ENCODE assay signal across 8 cellular contexts in genomic region chr17:82333279-82334171, GRCh38. TPM values are rescaled to one million over a fixed set of nuclear protein-coding genes. Genes with fewer than 3 reads are reported as not detected.
DNase-seq lines count a peak whose midpoint lies in the region; ATAC-seq and TF ChIP-seq lines count a peak whose summit lies in the region.

TSS of gene SECTM1 (minus strand) at chr17:82333766. CDS start at chr17:82327240, 6,526 bp downstream.

- peaks cover 100% of the 10 kb centered on the region for H3K4me1 ChIP-seq in BLaER1
- H3K4me1 ChIP-seq in breast epithelium, result peaks cover 5 to 15% of the 10 kb centered on the region in 2 donors
- peaks cover 8 to 43% (median 27%) of the 10 kb centered on the region in 4 donors for H3K4me1 ChIP-seq in liver (ENCODE audit: control insufficient read depth in 4 of 4, insufficient read depth in 4 of 4, low read length in 3 of 4)
- peaks cover 23% of the 10 kb centered on the region for H3K4me1 ChIP-seq in thymus (ENCODE audit: control insufficient read depth, insufficient read depth, low read length)

- peak; percentile 59 for DNase-seq in MG63
- DNase-seq in breast epithelium (ENCODE audit: low spot score in 2 of 2), result peak; percentile 57 to 84
- no peak for DNase-seq in AML-193 (lab: John Stamatoyannopoulos, UW)

- peak within 1 kb of the TSS; percentile 97 for H3K4me2 ChIP-seq in BLaER1

- peaks cover 34% of the 10 kb centered on the region for H4K20me1 ChIP-seq in BLaER1

- H3K27me3 ChIP-seq in BLaER1 (peaks cover 48% of the 10 kb centered on the region), MG63 (no peaks in the 10 kb centered on the region), breast epithelium (no peaks in the 10 kb centered on the region), liver (ENCODE audit: control insufficient read depth in 4 of 4, insufficient read depth in 4 of 4, low read length in 3 of 4) (no peaks in the 10 kb centered on the region), thymus (ENCODE audit: control insufficient read depth, insufficient read depth) (peaks cover 28% of the 10 kb centered on the region)

- H3K36me3 ChIP-seq in BLaER1 (no peaks in the 10 kb centered on the region), MG63 (no peaks in the 10 kb centered on the region), breast epithelium (no peaks in the 10 kb centered on the region), liver (ENCODE audit: control insufficient read depth in 4 of 4, insufficient read depth in 3 of 4, low read depth in 1 of 4, low read length in 3 of 4) (no peaks in the 10 kb centered on the region), thymus (ENCODE audit: control insufficient read depth, insufficient read depth) (no peaks in the 10 kb centered on the region)

- H3K9ac ChIP-seq in BLaER1 (0 out of 2 replicates have a peak within 1 kb of the TSS, but pooled peaks have one; percentile 53), liver (ENCODE audit: low read depth in 1 of 2, low read length in 2 of 2) (no peak within 1 kb of the TSS)

- 18% methylated on average over 90 of the region's 90 CpGs for WGBS in liver
- 5% methylated on average over 90 of the region's 90 CpGs for WGBS in thymus

- H3K4me3 ChIP-seq in BLaER1 (peak within 1 kb of the TSS; percentile 61), MG63 (peak within 1 kb of the TSS; percentile 43), breast epithelium (peak within 1 kb of the TSS; percentile 63 to 69 (median 66)), liver (ENCODE audit: low read depth in 1 of 3, low read length in 3 of 3) (peak within 1 kb of the TSS in 1 of 3 donors; percentile 55), thymus (ENCODE audit: low read length) (peak within 1 kb of the TSS; percentile 58)

- H3K27ac ChIP-seq in BLaER1, result peak within 1 kb of the TSS; percentile 52; the same call in 1 of the 2 replicates
- peak within 1 kb of the TSS; percentile 73 to 77 for H3K27ac ChIP-seq in breast epithelium
- H3K27ac ChIP-seq in liver (ENCODE audit: low read depth in 1 of 2, low read length in 2 of 2), result peak within 1 kb of the TSS; percentile 98 to 99
- H3K27ac ChIP-seq in thymus (ENCODE audit: low read depth), result peak within 1 kb of the TSS; percentile 56

- no peak for TF ChIP-seq RAD21 in liver (IDR thresholded peaks at IDR 0.05)

- H3K9me3 ChIP-seq in BLaER1 (no peaks in the 10 kb centered on the region), MG63 (no peaks in the 10 kb centered on the region), breast epithelium (no peaks in the 10 kb centered on the region), liver (ENCODE audit: control insufficient read depth in 4 of 4, low read length in 3 of 4) (no peaks in the 10 kb centered on the region), thymus (ENCODE audit: control insufficient read depth) (no peaks in the 10 kb centered on the region)

- intact Hi-C loops in breast epithelium (cut with DNase I; ENCODE audit: low total_unique reads), result no loop called here

- no peak for TF ChIP-seq POLR2A in breast epithelium (IDR thresholded peaks at IDR 0.05)

- no peak for ATAC-seq in GM21423 (IDR thresholded peaks at IDR 0.05; ENCODE audit: unreplicated experiment)
- ATAC-seq in GM21526 (IDR thresholded peaks at IDR 0.05; ENCODE audit: low FRiP score, unreplicated experiment), result no peak

- TF ChIP-seq CTCF in breast epithelium (IDR thresholded peaks at IDR 0.05) (no peak), liver (IDR thresholded peaks at IDR 0.05; ENCODE audit: low read depth, low read length, missing input control) (no peak)

TF ChIP-seq in liver, 16 proteins besides CTCF, POLR2A, EP300 and RAD21:
- TF ChIP-seq HNF4A (conservative IDR thresholded peaks at IDR 0.05), result no peak
- no peak for TF ChIP-seq MAX (IDR thresholded peaks at IDR 0.05)
- no peak for TF ChIP-seq FOXA2 (IDR thresholded peaks at IDR 0.05)
- TF ChIP-seq FOXA1 (IDR thresholded peaks at IDR 0.05), result no peak
- TF ChIP-seq GABPA (IDR thresholded peaks at IDR 0.05 in 1 of 2, conservative IDR thresholded peaks at IDR 0.05 in 1 of 2), result no peak

RNA-seq across cellular contexts. Expression of gene SECTM1, which starts in this region (rescaled TPM):
- 2.7 and 25.9 TPM in 2 replicates for total RNA-seq in MG63 (2014; rRNA removed; shearing (Covaris generic); ENCODE audit: low replicate concordance)
- total RNA-seq in breast epithelium (10 to 100 TPM; 11.5 to 23.9 (median 16.2) TPM), liver (10 to 100 TPM in 1 of 2 donors, 1 to 10 TPM in 1; 3.6 to 14.2 TPM)
- polyA plus RNA-seq in liver (1 to 10 TPM; 1.3 to 5.7 TPM), thymus (11.7 TPM)

Comparison
In these comparisons a context has a peak if more than half of its experiments do, and no peak if none do; other contexts are left out.
1. DNase-seq: peak in MG63 (single experiment) and breast epithelium (2 of 2); none in AML-193 (0 of 2).
2. Peak in every context shown above with its lines, with median percentiles within 50 percentile points of each other: H3K27ac ChIP-seq.